ENCODE assay signal across 23 cellular contexts in genomic region chr4:165106518-165106917, GRCh38. TPM values are rescaled to one million over a fixed set of nuclear protein-coding genes. Genes with fewer than 3 reads are reported as not detected.
"Had no signal": no experiment of that assay in that cellular context is flagged by ENCODE, and none has a peak within 500 bp of the region (broad histone marks: within the 10 kb centered on the region; RNA-seq: fewer than 3 reads in every experiment).

No MANE protein-coding gene starts in this region.

- H3K9me3 ChIP-seq: esophagus squamous epithelium, pancreas, prostate gland had no signal

- H3K9ac ChIP-seq: neural progenitor cell had no signal

- H3K4me1 ChIP-seq: pancreas, prostate gland had no signal

- H3K27me3 Mint-ChIP-seq: memory B cell; natural killer cell treated with Interleukin-12 subunit alpha and Interleukin-12 subunit beta and Interleukin-15 and Interleukin-18, amount 100 ng/mL, for 72 hours had no signal

- H3K27me3 ChIP-seq: dorsolateral prefrontal cortex, esophagus squamous epithelium, neural progenitor cell, pancreas had no signal

- H3K27ac ChIP-seq: coronary artery, epithelial cell of prostate, esophagus squamous epithelium, neural progenitor cell, pancreas, prostate gland had no signal

- H3K27ac Mint-ChIP-seq: memory B cell; mesothelial cell of epicardium; natural killer cell treated with Interleukin-12 subunit alpha and Interleukin-12 subunit beta and Interleukin-15 and Interleukin-18, amount 100 ng/mL, for 72 hours; neural progenitor cell had no signal

- H3K4me3 ChIP-seq: coronary artery, dorsolateral prefrontal cortex, esophagus squamous epithelium, neural progenitor cell, pancreas, prostate gland had no signal

- H3K36me3 Mint-ChIP-seq: natural killer cell treated with Interleukin-12 subunit alpha and Interleukin-12 subunit beta and Interleukin-15 and Interleukin-18, amount 100 ng/mL, for 72 hours had no signal

- H3K4me1 Mint-ChIP-seq: neural progenitor cell had no signal

- H3K4me3 Mint-ChIP-seq: memory B cell; mesothelial cell of epicardium; natural killer cell treated with Interleukin-12 subunit alpha and Interleukin-12 subunit beta and Interleukin-15 and Interleukin-18, amount 100 ng/mL, for 72 hours; neural progenitor cell had no signal

- DNase-seq: caudate nucleus; dorsolateral prefrontal cortex; effector CD8-positive, alpha-beta T cell; esophagus squamous epithelium; foreskin fibroblast; kidney; left cardiac atrium; nucleus accumbens; pancreas; stimulated activated naive CD4-positive, alpha-beta T cell treated with Interleukin-2 at 50 U/mL for 16 hours; trophoblast cell had no signal

- H3K36me3 ChIP-seq: neural progenitor cell, prostate gland had no signal

- ATAC-seq: left cardiac atrium; natural killer cell treated with Interleukin-12 subunit alpha and Interleukin-12 subunit beta and Interleukin-15 and Interleukin-18, amount 100 ng/mL, for 72 hours; pancreas; sciatic nerve had no signal

- H3K9me3 Mint-ChIP-seq: memory B cell; mesothelial cell of epicardium; natural killer cell treated with Interleukin-12 subunit alpha and Interleukin-12 subunit beta and Interleukin-15 and Interleukin-18, amount 100 ng/mL, for 72 hours; neural progenitor cell had no signal

RNA-seq across cellular contexts. Expression of gene TRIM75, which starts 52.9 kb away (rescaled TPM):
- total RNA-seq: chondrocyte; dorsolateral prefrontal cortex; esophagus squamous epithelium; kidney; left cardiac atrium; lower leg skin; mesothelial cell of epicardium; natural killer cell treated with Interleukin-12 subunit alpha and Interleukin-12 subunit beta and Interleukin-15 and Interleukin-18, amount 100 ng/mL, for 72 hours; pancreas; renal cortical epithelial cell; sciatic nerve; urinary bladder had no signal
- polyA plus RNA-seq: pancreas, urinary bladder had no signal
